11 cellular contexts compared by ENCODE assay signal in the genomic region with DNA sequence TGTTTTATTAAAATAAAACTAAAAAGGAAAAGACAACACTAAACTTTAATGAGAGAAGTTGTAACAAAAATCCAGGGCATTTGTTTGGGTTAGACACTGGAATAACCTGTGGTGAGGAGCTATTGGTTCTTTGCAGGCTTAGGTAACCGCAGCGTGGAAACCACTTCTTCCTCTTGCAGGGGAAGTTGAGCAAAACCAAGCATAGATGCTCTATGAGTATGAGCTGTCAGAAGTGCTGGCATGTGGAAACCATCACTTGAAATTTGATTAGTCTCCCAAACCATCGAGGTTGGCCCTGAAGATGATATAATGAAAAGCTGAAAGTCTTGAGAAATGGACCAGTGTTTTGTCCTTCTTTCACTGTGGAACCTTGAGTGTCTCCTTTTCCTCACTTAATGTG.
A peak's percentile ranks its signal among the peaks of the same experiment; 100 is the strongest.
DNase-seq lines count a peak whose midpoint lies in the region; ATAC-seq and TF ChIP-seq lines count a peak whose summit lies in the region.
"Had no signal": no experiment of that assay in that cellular context is flagged by ENCODE, and none has a peak within 500 bp of the region (broad histone marks: within the 10 kb centered on the region; RNA-seq: fewer than 3 reads in every experiment).

No MANE protein-coding gene starts in this region.

- DNase-seq in activated gamma-delta T cell treated with Interleukin-2 at 50 U/mL for 16 hours (peak; percentile 16), activated gamma-delta T cell (lab: John Stamatoyannopoulos, UW) (no peak), UCSD-AML1 (lab: John Stamatoyannopoulos, UW; ENCODE audit: unreplicated experiment) (peak; percentile 45), body of pancreas (no peak), spleen (no peak), DMS 273 (lab: John Stamatoyannopoulos, UW; ENCODE audit: unreplicated experiment) (no peak)
- DNase-seq in stimulated activated CD8-positive, alpha-beta memory T cell treated with anti-CD3 and anti-CD28 coated beads, Interleukin-4, amount 100 ng/mL, for 48 hours: peak; percentile 47
- DNase-seq: activated CD4-positive, CD25-positive, alpha-beta regulatory T cell treated with anti-CD3 and anti-CD28 coated beads, Interleukin-2, amount 50 U/mL, for 72 hours; HFFc6; PC-9 had no signal

- peak; percentile 65 for ATAC-seq in HG03066 (IDR thresholded peaks at IDR 0.05; ENCODE audit: low read depth, unreplicated experiment)
- ATAC-seq in body of pancreas: no peak

- intact Hi-C loops in body of pancreas (cut with DNase I): no loop called here
- intact Hi-C loops in spleen (cut with DNase I; ENCODE audit: low total_unique reads): no loop called here

- H3K27ac ChIP-seq in body of pancreas (no peak overlapping the region), spleen (peak overlapping the region in 2 of 8 donors; percentile 15 to 47)
- H3K27ac ChIP-seq: PC-9 had no signal

- H3K9me3 ChIP-seq in body of pancreas (no peaks in the 10 kb centered on the region), spleen (no peaks in the 10 kb centered on the region)

- H3K27me3 ChIP-seq in body of pancreas: no peaks in the 10 kb centered on the region
- H3K27me3 ChIP-seq in spleen (replicated peaks in 1 of 7): no peaks in the 10 kb centered on the region

- 63 to 67% methylated on average over 3 of the region's 3 CpGs for WGBS in body of pancreas, 2 donors
- 14 to 26% (median 15%) methylated on average over 3 of the region's 3 CpGs for WGBS in spleen, 5 donors

- no peak overlapping the region for H3K4me3 ChIP-seq in body of pancreas
- no peak overlapping the region for H3K4me3 ChIP-seq in spleen
- H3K4me3 ChIP-seq: PC-9 had no signal

- H3K36me3 ChIP-seq in body of pancreas (replicated peaks in 1 of 2; ENCODE audit: insufficient read depth in 1 of 2, low read depth in 2 of 2) (no peaks in the 10 kb centered on the region), spleen (no peaks in the 10 kb centered on the region)

- H3K4me1 ChIP-seq in body of pancreas (no peaks in the 10 kb centered on the region), spleen (peaks cover 0 to 8% (median 0%) of the 10 kb centered on the region in 6 donors)

- TF ChIP-seq POLR2A in body of pancreas (IDR thresholded peaks at IDR 0.05): no peak
- TF ChIP-seq POLR2A in spleen (IDR thresholded peaks at IDR 0.05): no peak

- TF ChIP-seq CTCF in body of pancreas (IDR thresholded peaks at IDR 0.05) (no peak), spleen (IDR thresholded peaks at IDR 0.05 in 8 of 11, conservative IDR thresholded peaks at IDR 0.05 in 3 of 11) (no peak)

Comparison
In these comparisons a context has a peak if more than half of its experiments do, and no peak if none do; other contexts are left out.
1. DNase-seq: peak in activated gamma-delta T cell treated with Interleukin-2 at 50 U/mL for 16 hours (single experiment), UCSD-AML1 (single experiment) and stimulated activated CD8-positive, alpha-beta memory T cell treated with anti-CD3 and anti-CD28 coated beads, Interleukin-4, amount 100 ng/mL, for 48 hours (single experiment); none in activated gamma-delta T cell (single experiment), body of pancreas (0 of 4), spleen (single experiment) and DMS 273 (single experiment).